ENCODE assay signal across 9 cellular contexts in the genomic region with DNA sequence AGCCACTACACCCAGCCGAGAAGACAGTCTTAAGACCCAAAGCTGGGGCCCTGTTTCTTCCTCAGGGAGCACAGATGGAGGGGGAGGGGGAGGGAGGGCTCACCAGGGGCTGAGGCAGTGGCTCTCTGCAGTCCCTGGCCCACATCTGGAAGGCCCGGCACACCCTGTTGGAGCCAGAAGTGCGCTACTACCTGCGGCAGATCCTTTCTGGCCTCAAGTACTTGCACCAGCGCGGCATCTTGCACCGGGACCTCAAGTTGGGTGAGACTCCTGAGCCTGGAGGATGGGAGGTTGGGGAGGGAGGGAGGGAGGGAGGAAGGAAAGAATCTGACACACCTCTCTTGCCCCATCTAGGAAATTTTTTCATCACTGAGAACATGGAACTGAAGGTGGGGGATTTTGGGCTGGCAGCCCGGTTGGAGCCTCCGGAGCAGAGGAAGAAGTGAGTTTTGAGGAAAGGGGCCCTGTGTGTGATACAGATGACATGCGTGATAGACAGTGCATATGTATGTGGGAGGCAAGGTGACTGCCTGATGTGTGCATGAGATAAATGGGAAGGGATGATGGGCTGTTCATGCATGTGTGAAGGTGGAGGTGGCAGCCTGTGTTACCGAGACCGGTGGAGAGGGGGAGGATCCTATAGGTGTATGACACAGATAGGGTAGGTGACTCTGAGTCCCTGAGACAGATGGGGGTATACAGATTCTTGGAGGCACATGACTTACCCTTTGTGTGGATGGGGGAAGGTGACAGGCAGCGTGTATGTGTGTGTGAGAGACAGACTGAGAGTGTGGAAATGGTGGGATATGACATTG. TPM values are rescaled to one million over a fixed set of nuclear protein-coding genes. Genes with fewer than 3 reads are reported as not detected.
A peak's percentile ranks its signal among the peaks of the same experiment; 100 is the strongest.
DNase-seq lines count a peak whose midpoint lies in the region; ATAC-seq and TF ChIP-seq lines count a peak whose summit lies in the region.
"Had no signal": no experiment of that assay in that cellular context is flagged by ENCODE, and none has a peak within 500 bp of the region (broad histone marks: within the 10 kb centered on the region; RNA-seq: fewer than 3 reads in every experiment).

No MANE protein-coding gene starts in this region.

- no peak for ATAC-seq in right cardiac atrium
- no peak for ATAC-seq in GM18868 (IDR thresholded peaks at IDR 0.05; ENCODE audit: unreplicated experiment)

- no peaks in the 10 kb centered on the region for H3K9me3 ChIP-seq in right cardiac atrium (ENCODE audit: control insufficient read depth, low read length)

- peaks cover 15% of the 10 kb centered on the region for H3K4me1 ChIP-seq in right cardiac atrium (ENCODE audit: control insufficient read depth, insufficient read depth, low read length)

- DNase-seq in HFF-Myc (ENCODE audit: extremely low read depth, low read depth) (no peak), right cardiac atrium (peak; percentile 34 to 74 (median 65)), NCI-H187 (lab: John Stamatoyannopoulos, UW) (no peak), NCI-H524 treated with DMSO at 0.1 percent for 48 hours (lab: John Stamatoyannopoulos, UW) (no peak), NCI-H345 (lab: John Stamatoyannopoulos, UW) (no peak)
- no peak for DNase-seq in activated T-helper 2 cell treated with anti-CD3 and anti-CD28 coated beads, Interferon-gamma antibody, Interleukin-2, Interleukin-4, amounts not matched to agents 10 μg/mL and 5 μg/mL and 100 μg/mL, durations not matched to agents 14 hours and 24 hours and 36 hours (ENCODE audit: low spot score)
- peak; percentile 51 for DNase-seq in stimulated activated CD4-positive, alpha-beta T cell treated with anti-CD3 and anti-CD28 coated beads, Interleukin-2, amount 100 ng/mL, for 4 hours (ENCODE audit: low read depth)

- H3K4me1 Mint-ChIP-seq in activated T-helper 2 cell treated with anti-CD3 and anti-CD28 coated beads, Interferon-gamma antibody, Interleukin-2, Interleukin-4, amounts not matched to agents 10 μg/mL and 5 μg/mL and 100 μg/mL, durations not matched to agents 14 hours and 24 hours and 36 hours (ENCODE audit: low read depth), result peaks cover 29% of the 10 kb centered on the region

- TF ChIP-seq CTCF in HFF-Myc (IDR thresholded peaks at IDR 0.05; ENCODE audit: low read depth, low read length, missing control alignments), result no peak

- no peaks in the 10 kb centered on the region for H3K27me3 ChIP-seq in right cardiac atrium (ENCODE audit: control insufficient read depth, insufficient read depth)

- H3K36me3 Mint-ChIP-seq in activated T-helper 2 cell treated with anti-CD3 and anti-CD28 coated beads, Interferon-gamma antibody, Interleukin-2, Interleukin-4, amounts not matched to agents 10 μg/mL and 5 μg/mL and 100 μg/mL, durations not matched to agents 14 hours and 24 hours and 36 hours (ENCODE audit: low read depth), result peaks cover 56% of the 10 kb centered on the region

- WGBS in right cardiac atrium, result 41% methylated on average over 13 of the region's 13 CpGs

- H3K4me3 ChIP-seq in HFF-Myc (replicated peaks; ENCODE audit: low read depth, low read length) (peak overlapping the region; percentile 94), right cardiac atrium (ENCODE audit: low read length) (peak overlapping the region; percentile 28)

- H3K27me3 Mint-ChIP-seq in activated T-helper 2 cell treated with anti-CD3 and anti-CD28 coated beads, Interferon-gamma antibody, Interleukin-2, Interleukin-4, amounts not matched to agents 10 μg/mL and 5 μg/mL and 100 μg/mL, durations not matched to agents 14 hours and 24 hours and 36 hours (ENCODE audit: low read depth), result no peaks in the 10 kb centered on the region

- peak overlapping the region; percentile 98 for H3K27ac Mint-ChIP-seq in activated T-helper 2 cell treated with anti-CD3 and anti-CD28 coated beads, Interferon-gamma antibody, Interleukin-2, Interleukin-4, amounts not matched to agents 10 μg/mL and 5 μg/mL and 100 μg/mL, durations not matched to agents 14 hours and 24 hours and 36 hours

- intact Hi-C loops in activated T-helper 2 cell treated with anti-CD3 and anti-CD28 coated beads, Interferon-gamma antibody, Interleukin-2, Interleukin-4, amounts not matched to agents 10 μg/mL and 5 μg/mL and 100 μg/mL, durations not matched to agents 14 hours and 24 hours and 36 hours (cut with micrococcal nuclease), result loop anchor here (1.0 to 10.0 kb wide), 4 partner anchors 8 to 883 kb away; partner anchors contain the start of genes GPBP1L1, HECTD3, NASP and TMEM69
- intact Hi-C loops in right cardiac atrium (cut with DNase I), result loop anchor here in 1 of 4 donors (2.0 kb wide), 1 partner anchor 17 kb away; no protein-coding TSS in a partner anchor

- peak overlapping the region; percentile 37 for H3K27ac ChIP-seq in right cardiac atrium (ENCODE audit: low read length)

- H3K4me3 Mint-ChIP-seq in activated T-helper 2 cell treated with anti-CD3 and anti-CD28 coated beads, Interferon-gamma antibody, Interleukin-2, Interleukin-4, amounts not matched to agents 10 μg/mL and 5 μg/mL and 100 μg/mL, durations not matched to agents 14 hours and 24 hours and 36 hours (ENCODE audit: low read depth), result peak overlapping the region; percentile 91

- H3K9me3 Mint-ChIP-seq in activated T-helper 2 cell treated with anti-CD3 and anti-CD28 coated beads, Interferon-gamma antibody, Interleukin-2, Interleukin-4, amounts not matched to agents 10 μg/mL and 5 μg/mL and 100 μg/mL, durations not matched to agents 14 hours and 24 hours and 36 hours, result no peaks in the 10 kb centered on the region

RNA-seq across cellular contexts. Expression of gene PLK3, which starts 1.5 kb away (rescaled TPM):
- total RNA-seq in activated T-helper 2 cell treated with anti-CD3 and anti-CD28 coated beads, Interferon-gamma antibody, Interleukin-2, Interleukin-4, amounts not matched to agents 10 μg/mL and 5 μg/mL and 100 μg/mL, durations not matched to agents 14 hours and 24 hours and 36 hours, result 128 and 135 TPM in 2 replicates
- 10 to 100 TPM in 1 of 4 donors, 1 to 10 TPM in 3; 6.0 to 11.4 (median 8.2) TPM for total RNA-seq in right cardiac atrium
- 11.0 TPM for polyA plus RNA-seq in right cardiac atrium

RNA-seq across cellular contexts. Expression of gene DYNLT4, which starts 5.5 kb away (rescaled TPM):
- total RNA-seq in activated T-helper 2 cell treated with anti-CD3 and anti-CD28 coated beads, Interferon-gamma antibody, Interleukin-2, Interleukin-4, amounts not matched to agents 10 μg/mL and 5 μg/mL and 100 μg/mL, durations not matched to agents 14 hours and 24 hours and 36 hours, result 0.32 TPM in 1 of 2 replicates, not detected in the other
- under 1 TPM in 3 of 4 donors, not detected in 1; 0.44 to 0.74 (median 0.47) TPM for total RNA-seq in right cardiac atrium
- 1.1 TPM for polyA plus RNA-seq in right cardiac atrium

RNA-seq across cellular contexts. Expression of gene BTBD19, which starts 6.6 kb away (rescaled TPM):
- total RNA-seq in activated T-helper 2 cell treated with anti-CD3 and anti-CD28 coated beads, Interferon-gamma antibody, Interleukin-2, Interleukin-4, amounts not matched to agents 10 μg/mL and 5 μg/mL and 100 μg/mL, durations not matched to agents 14 hours and 24 hours and 36 hours, result 17.0 and 19.8 TPM in 2 replicates
- 1 to 10 TPM; 5.1 to 8.8 (median 5.7) TPM for total RNA-seq in right cardiac atrium
- polyA plus RNA-seq in right cardiac atrium, result 6.4 TPM

RNA-seq across cellular contexts. Expression of gene BEST4, which starts 13.7 kb away (rescaled TPM):
- total RNA-seq in activated T-helper 2 cell treated with anti-CD3 and anti-CD28 coated beads, Interferon-gamma antibody, Interleukin-2, Interleukin-4, amounts not matched to agents 10 μg/mL and 5 μg/mL and 100 μg/mL, durations not matched to agents 14 hours and 24 hours and 36 hours, result 0.91 and 1.7 TPM in 2 replicates
- under 1 TPM; 0.14 to 0.28 (median 0.22) TPM for total RNA-seq in right cardiac atrium
- polyA plus RNA-seq in right cardiac atrium, result 0.18 TPM
- total RNA-seq: NCI-H460 had no signal

RNA-seq across cellular contexts. Expression of gene RPS8, which starts 26.4 kb away (rescaled TPM):
- total RNA-seq in activated T-helper 2 cell treated with anti-CD3 and anti-CD28 coated beads, Interferon-gamma antibody, Interleukin-2, Interleukin-4, amounts not matched to agents 10 μg/mL and 5 μg/mL and 100 μg/mL, durations not matched to agents 14 hours and 24 hours and 36 hours, result 2,328 and 2,356 TPM in 2 replicates
- total RNA-seq in right cardiac atrium, result 1,000 to 10,000 TPM in 1 of 4 donors, 100 to 1,000 TPM in 3; 848 to 1,081 (median 910) TPM
- polyA plus RNA-seq in right cardiac atrium, result 1,144 TPM

Comparison
In these comparisons a context has a peak if more than half of its experiments do, and no peak if none do; other contexts are left out.
1. DNase-seq: peak in right cardiac atrium (3 of 3) and stimulated activated CD4-positive, alpha-beta T cell treated with anti-CD3 and anti-CD28 coated beads, Interleukin-2, amount 100 ng/mL, for 4 hours (single experiment); none in HFF-Myc (single experiment), activated T-helper 2 cell treated with anti-CD3 and anti-CD28 coated beads, Interferon-gamma antibody, Interleukin-2, Interleukin-4, amounts not matched to agents 10 μg/mL and 5 μg/mL and 100 μg/mL, durations not matched to agents 14 hours and 24 hours and 36 hours (single experiment), NCI-H187 (0 of 2), NCI-H524 treated with DMSO at 0.1 percent for 48 hours (single experiment) and NCI-H345 (single experiment).
2. RNA of gene PLK3, which starts 1.5 kb away (total RNA-seq): 128 to 135 TPM in activated T-helper 2 cell treated with anti-CD3 and anti-CD28 coated beads, Interferon-gamma antibody, Interleukin-2, Interleukin-4, amounts not matched to agents 10 μg/mL and 5 μg/mL and 100 μg/mL, durations not matched to agents 14 hours and 24 hours and 36 hours; 6.0 to 11.4 TPM in right cardiac atrium; every median in the first group is over 10 times any median in the second.